27 cellular contexts compared by ENCODE assay signal in genomic region chr4:42428036-42428435, GRCh38. TPM values are rescaled to one million over a fixed set of nuclear protein-coding genes. Genes with fewer than 3 reads are reported as not detected.
"Had no signal": no experiment of that assay in that cellular context is flagged by ENCODE, and none has a peak within 500 bp of the region (broad histone marks: within the 10 kb centered on the region; RNA-seq: fewer than 3 reads in every experiment).

No MANE protein-coding gene starts in this region.

- H3K27me3 ChIP-seq: esophagus squamous epithelium, heart right ventricle, left lung, sigmoid colon, suprapubic skin, thyroid gland had no signal

- DNase-seq: dermis blood vessel endothelial cell; effector memory CD4-positive, alpha-beta T cell; erythroblast; esophagus squamous epithelium; foreskin melanocyte; glutamatergic neuron; heart right ventricle; hippocampal formation; left cardiac atrium; left lung; mesenchymal stem cell; midbrain; naive thymus-derived CD8-positive, alpha-beta T cell; nephron progenitor cell; nucleus accumbens; right cardiac atrium; sigmoid colon; stimulated activated CD4-positive, alpha-beta T cell treated with anti-CD3 and anti-CD28 coated beads, Interleukin-2, amount 100 ng/mL, for 24 hours; stimulated activated CD4-positive, alpha-beta T cell treated with anti-CD3 and anti-CD28 coated beads, Interleukin-4, amount 100 ng/mL, for 4 hours; stimulated activated naive B cell treated with anti-CD40 and anti-IgM and Interleukin-4, amounts not matched to agents 10 μg/mL and 1 μg/mL and 100 μg/mL, for 72 hours; stimulated activated naive CD8-positive, alpha-beta T cell treated with anti-CD3 and anti-CD28 coated beads, Interleukin-15, amount 100 ng/mL, for 72 hours; thyroid gland had no signal

- H3K9me3 ChIP-seq: esophagus squamous epithelium, heart right ventricle, left lung, prostate gland, sigmoid colon, suprapubic skin, thyroid gland had no signal

- H3K4me3 ChIP-seq: coronary artery, esophagus squamous epithelium, heart right ventricle, left lung, prostate gland, sigmoid colon, suprapubic skin, thyroid gland had no signal

- H3K4me3 Mint-ChIP-seq: naive thymus-derived CD8-positive, alpha-beta T cell; nephron progenitor cell; stimulated activated naive B cell treated with anti-CD40 and anti-IgM and Interleukin-4, amounts not matched to agents 10 μg/mL and 1 μg/mL and 100 μg/mL, for 72 hours; stimulated activated naive CD8-positive, alpha-beta T cell treated with anti-CD3 and anti-CD28 coated beads, Interleukin-15, amount 100 ng/mL, for 72 hours; type B pancreatic cell had no signal

- H3K9me3 Mint-ChIP-seq: naive thymus-derived CD8-positive, alpha-beta T cell; nephron progenitor cell; stimulated activated naive B cell treated with anti-CD40 and anti-IgM and Interleukin-4, amounts not matched to agents 10 μg/mL and 1 μg/mL and 100 μg/mL, for 72 hours; stimulated activated naive CD8-positive, alpha-beta T cell treated with anti-CD3 and anti-CD28 coated beads, Interleukin-15, amount 100 ng/mL, for 72 hours; type B pancreatic cell had no signal

- H3K27ac ChIP-seq: coronary artery, esophagus squamous epithelium, heart right ventricle, left lung, prostate gland, sigmoid colon, suprapubic skin, thyroid gland had no signal

- H3K36me3 Mint-ChIP-seq: type B pancreatic cell had no signal

- H3K4me1 Mint-ChIP-seq: nephron progenitor cell; stimulated activated naive B cell treated with anti-CD40 and anti-IgM and Interleukin-4, amounts not matched to agents 10 μg/mL and 1 μg/mL and 100 μg/mL, for 72 hours; stimulated activated naive CD8-positive, alpha-beta T cell treated with anti-CD3 and anti-CD28 coated beads, Interleukin-15, amount 100 ng/mL, for 72 hours had no signal

- H3K36me3 ChIP-seq: esophagus squamous epithelium, prostate gland, sigmoid colon, suprapubic skin had no signal

- H3K27me3 Mint-ChIP-seq: naive thymus-derived CD8-positive, alpha-beta T cell; stimulated activated naive B cell treated with anti-CD40 and anti-IgM and Interleukin-4, amounts not matched to agents 10 μg/mL and 1 μg/mL and 100 μg/mL, for 72 hours; stimulated activated naive CD8-positive, alpha-beta T cell treated with anti-CD3 and anti-CD28 coated beads, Interleukin-15, amount 100 ng/mL, for 72 hours; type B pancreatic cell had no signal

- H3K4me1 ChIP-seq: esophagus squamous epithelium, heart right ventricle, left lung, prostate gland, sigmoid colon, suprapubic skin, thyroid gland had no signal

- H3K27ac Mint-ChIP-seq: nephron progenitor cell; stimulated activated naive B cell treated with anti-CD40 and anti-IgM and Interleukin-4, amounts not matched to agents 10 μg/mL and 1 μg/mL and 100 μg/mL, for 72 hours; stimulated activated naive CD8-positive, alpha-beta T cell treated with anti-CD3 and anti-CD28 coated beads, Interleukin-15, amount 100 ng/mL, for 72 hours; type B pancreatic cell had no signal

- ATAC-seq: heart right ventricle; left cardiac atrium; left lung; naive thymus-derived CD8-positive, alpha-beta T cell; right cardiac atrium; stimulated activated naive B cell treated with anti-CD40 and anti-IgM and Interleukin-4, amounts not matched to agents 10 μg/mL and 1 μg/mL and 100 μg/mL, for 72 hours; stimulated activated naive CD8-positive, alpha-beta T cell treated with anti-CD3 and anti-CD28 coated beads, Interleukin-15, amount 100 ng/mL, for 72 hours had no signal

RNA-seq across cellular contexts. Expression of gene SHISA3, which starts 30.7 kb away (rescaled TPM):
- total RNA-seq: myocyte; naive thymus-derived CD8-positive, alpha-beta T cell had no signal
- polyA plus RNA-seq: naive thymus-derived CD8-positive, alpha-beta T cell had no signal
